8 cellular contexts compared by ENCODE assay signal in genomic region chr2:138503087-138503442, GRCh38. TPM values are rescaled to one million over a fixed set of nuclear protein-coding genes. Genes with fewer than 3 reads are reported as not detected.
DNase-seq lines count a peak whose midpoint lies in the region; ATAC-seq and TF ChIP-seq lines count a peak whose summit lies in the region.

No MANE protein-coding gene starts in this region.

- no TSS peak for BruUV-seq in Panc1 (replicated peaks; lab: Mats Ljungman, UMichigan)

- H3K4me1 ChIP-seq in heart right ventricle (peaks cover 0 to 72% (median 55%) of the 10 kb centered on the region in 9 donors), Panc1 (ENCODE audit: control insufficient read depth, insufficient read depth, low read length) (peaks cover 41% of the 10 kb centered on the region), neuron (ENCODE audit: insufficient read depth, low read length) (peaks cover 16% of the 10 kb centered on the region)
- peaks cover 14% of the 10 kb centered on the region for H3K4me1 ChIP-seq in effector memory CD4-positive, alpha-beta T cell (ENCODE audit: control insufficient read depth, insufficient read depth, low read length, poor library complexity, severe bottlenecking)

- H2AFZ ChIP-seq in neuron (ENCODE audit: low read depth, low read length): no peak overlapping the region

- H3K36me3 ChIP-seq in heart right ventricle (no peaks in the 10 kb centered on the region), Panc1 (ENCODE audit: control insufficient read depth, insufficient read depth, low read length) (peaks cover 3% of the 10 kb centered on the region; the same call in 1 of the 2 replicates), neuron (ENCODE audit: insufficient read depth, low read length) (no peaks in the 10 kb centered on the region)
- H3K36me3 ChIP-seq in effector memory CD4-positive, alpha-beta T cell (ENCODE audit: control insufficient read depth, insufficient read depth, low read length): no peaks in the 10 kb centered on the region

- ATAC-seq in heart right ventricle (no peak), Panc1 (no peak), HG03196 (IDR thresholded peaks at IDR 0.05; ENCODE audit: unreplicated experiment) (no peak), HG02840 (IDR thresholded peaks at IDR 0.05; ENCODE audit: low FRiP score, unreplicated experiment) (no peak)

- in situ Hi-C loops in Panc1 (cut with HindIII; ENCODE audit: low pct_unique_long_range_greater_than_20kb, low sequenced_read_pairs): no loop called here

- H3K9me3 ChIP-seq in heart right ventricle (no peaks in the 10 kb centered on the region), Panc1 (ENCODE audit: control insufficient read depth, insufficient read depth, low read depth, low read length) (no peaks in the 10 kb centered on the region), neuron (ENCODE audit: low read length) (no peaks in the 10 kb centered on the region)
- no peaks in the 10 kb centered on the region for H3K9me3 ChIP-seq in effector memory CD4-positive, alpha-beta T cell (ENCODE audit: control insufficient read depth, low read length)

- CTCF ChIA-PET in Panc1 (lab: Charles Lee): no interaction called here

- WGBS in heart right ventricle, 2 donors: 53 to 54% methylated on average over 2 of the region's 2 CpGs

- DNase-seq in heart right ventricle (no peak), cardiac septum (ENCODE audit: low spot score) (no peak), Panc1 (ENCODE audit: low read depth, low spot score) (no peak), Ammon's horn (ENCODE audit: low spot score) (no peak)
- DNase-seq in effector memory CD4-positive, alpha-beta T cell: no peak

- H3K27me3 ChIP-seq in heart right ventricle (no peaks in the 10 kb centered on the region), Panc1 (ENCODE audit: control insufficient read depth, insufficient read depth, low read length) (no peaks in the 10 kb centered on the region), neuron (ENCODE audit: insufficient read depth, low read length) (no peaks in the 10 kb centered on the region)
- no peaks in the 10 kb centered on the region for H3K27me3 ChIP-seq in effector memory CD4-positive, alpha-beta T cell (replicated peaks; ENCODE audit: control insufficient read depth, insufficient read depth, low read length, poor library complexity, severe bottlenecking)

- no peak for TF ChIP-seq CTCF in heart right ventricle (IDR thresholded peaks at IDR 0.05)
- TF ChIP-seq CTCF in Panc1 (IDR thresholded peaks at IDR 0.05): no peak

- H3K4me3 ChIP-seq in heart right ventricle (peak overlapping the region in 9 of 10 donors; percentile 79 to 98 (median 92)), Panc1 (ENCODE audit: low read depth in 2 of 2, low read length in 2 of 2) (peak overlapping the region; percentile 88 to 95), neuron (ENCODE audit: low read length) (peak overlapping the region; percentile 97)
- peak overlapping the region; percentile 96 for H3K4me3 ChIP-seq in effector memory CD4-positive, alpha-beta T cell (ENCODE audit: insufficient read depth, low read depth, low read length, poor library complexity, severe bottlenecking)

- H3K27ac ChIP-seq in heart right ventricle: peak overlapping the region in 9 of 10 donors; percentile 4 to 97 (median 94)
- peak overlapping the region; percentile 81 for H3K27ac ChIP-seq in Panc1 (ENCODE audit: low read length)
- no peak overlapping the region for H3K27ac ChIP-seq in effector memory CD4-positive, alpha-beta T cell (ENCODE audit: insufficient read depth, low read length, poor library complexity, severe bottlenecking)

- intact Hi-C loops in heart right ventricle (cut with DNase I): loop anchor here in 3 of 10 donors (5.0 to 10.0 kb wide), 2 partner anchors 52 to 204 kb away; no protein-coding TSS in a partner anchor
- intact Hi-C loops in cardiac septum (cut with DNase I): loop anchor here (5.0 to 10.0 kb wide), 2 partner anchors 202 to 536 kb away; no protein-coding TSS in a partner anchor
- intact Hi-C loops in Panc1 (cut with micrococcal nuclease; ENCODE audit: unreplicated experiment): loop anchor here (10.0 kb wide), 1 partner anchor 272 kb away; no protein-coding TSS in a partner anchor

- POLR2A ChIA-PET in Panc1 (lab: Charles Lee): no interaction called here

RNA-seq across cellular contexts. Expression of gene SPOPL, which starts 1.5 kb away (rescaled TPM):
- total RNA-seq in heart right ventricle: 10 to 100 TPM; 10.0 to 19.9 (median 14.6) TPM
- 1 to 10 TPM; 2.2 to 2.9 TPM for polyA plus RNA-seq in heart right ventricle
- total RNA-seq in cardiac septum: 15.4 TPM
- 21.8 TPM for total RNA-seq in Panc1 (2021; ENCODE audit: unreplicated experiment)
- polyA plus RNA-seq in Panc1 (2012; ENCODE audit: insufficient read length): 13.6 TPM
